In genomic region chr6:10694302-10695085, GRCh38 we compare ENCODE assay signal across 8 cellular contexts. TPM values are rescaled to one million over a fixed set of nuclear protein-coding genes. Genes with fewer than 3 reads are reported as not detected.
DNase-seq lines count a peak whose midpoint lies in the region; ATAC-seq and TF ChIP-seq lines count a peak whose summit lies in the region.

Gene C6orf52 (minus strand): TSS chr6:10694616. CDS start chr6:10687550, 7,066 bp downstream.
Gene PAK1IP1 (plus strand): TSS chr6:10694972. CDS start chr6:10694986, 14 bp downstream.

- ATAC-seq in HG03175 (IDR thresholded peaks at IDR 0.05; ENCODE audit: unreplicated experiment) (peak; percentile 99), WTC11 (peak; percentile 96)

- peaks cover 38% of the 10 kb centered on the region for H3K79me2 ChIP-seq in smooth muscle cell (ENCODE audit: low read depth)

- H2AFZ ChIP-seq in smooth muscle cell (ENCODE audit: low read depth): peak within 1 kb of the TSS; percentile 95

- H3K4me2 ChIP-seq in smooth muscle cell: peak within 1 kb of the TSS; percentile 99

- H3K36me3 Mint-ChIP-seq in WTC11 (peaks cover 24% of the 10 kb centered on the region), immature natural killer cell (peaks cover 10 to 19% (median 12%) of the 10 kb centered on the region in 3 donors)

- POLR2A ChIA-PET in WTC11 (lab: Charles Lee): interaction anchor here (0.5 to 2.3 kb wide), 19 partner anchors 16 to 1379 kb away, joined by 3 to 12 read pairs (median 6); partner anchors contain the start of genes MAK, TMEM14B and TMEM14C

- CTCF ChIA-PET in WTC11 (lab: Charles Lee): interaction anchor here (0.6 to 1.8 kb wide), 11 partner anchors 34 to 440 kb away, joined by 3 to 13 read pairs (median 4); no protein-coding TSS in a partner anchor

- H3K4me3 ChIP-seq in cardiac fibroblast (replicated peaks in 1 of 2; ENCODE audit: low read depth in 2 of 2, low read length in 2 of 2) (peak within 1 kb of the TSS; percentile 88 to 95), smooth muscle cell (peak within 1 kb of the TSS; percentile 85)

- DNase-seq in AG08396 (ENCODE audit: low spot score) (peak; percentile 93), NCI-H2227 treated with DMSO at 0.1 percent for 48 hours (lab: John Stamatoyannopoulos, UW) (peak; percentile 91), WTC11 (ENCODE audit: low spot score) (peak; percentile 88), cardiac fibroblast (ENCODE audit: low read depth in 2 of 2) (peak; percentile 95 to 96), immature natural killer cell (peak; percentile 96 to 97 (median 97)), smooth muscle cell (lab: John Stamatoyannopoulos, UW; ENCODE audit: unreplicated experiment) (peak; percentile 64)

- no peaks in the 10 kb centered on the region for H3K36me3 ChIP-seq in smooth muscle cell (ENCODE audit: low read depth)

- TF ChIP-seq CTCF in WTC11 (IDR thresholded peaks at IDR 0.05) (no peak), cardiac fibroblast (IDR thresholded peaks at IDR 0.05; ENCODE audit: low read depth, low read length) (no peak), smooth muscle cell (IDR thresholded peaks at IDR 0.05; ENCODE audit: borderline replicate concordance, insufficient read depth, poor library complexity, severe bottlenecking) (no peak)

- H3K9me3 ChIP-seq in smooth muscle cell (replicated peaks; ENCODE audit: low read depth): no peaks in the 10 kb centered on the region

- in situ Hi-C loops in GM18951 (cut with MboI; ENCODE audit: low sequenced_read_pairs, unreplicated experiment): no loop called here

- no peaks in the 10 kb centered on the region for H4K20me1 ChIP-seq in smooth muscle cell (ENCODE audit: low read depth)

- WGBS in smooth muscle cell (ENCODE audit: low lambda C conversion rate): 1% methylated on average over 53 of the region's 53 CpGs

- H3K9me3 Mint-ChIP-seq in WTC11 (no peaks in the 10 kb centered on the region), immature natural killer cell (no peaks in the 10 kb centered on the region)

- H3K27me3 Mint-ChIP-seq in WTC11 (ENCODE audit: low read depth) (no peaks in the 10 kb centered on the region), immature natural killer cell (ENCODE audit: low read depth in 3 of 3) (peaks cover 9 to 15% (median 11%) of the 10 kb centered on the region in 3 donors)

- H3K4me1 Mint-ChIP-seq in WTC11 (peaks cover 35% of the 10 kb centered on the region), immature natural killer cell (peaks cover 23 to 47% of the 10 kb centered on the region in 2 donors)

- peak within 1 kb of the TSS; percentile 99 for H3K4me3 Mint-ChIP-seq in WTC11
- H3K4me3 Mint-ChIP-seq in immature natural killer cell: peak within 1 kb of the TSS; percentile 93 to 98 (median 97)

- peak within 1 kb of the TSS; percentile 100 for H3K27ac Mint-ChIP-seq in WTC11
- H3K27ac Mint-ChIP-seq in immature natural killer cell: peak within 1 kb of the TSS; percentile 100

- H3K27ac ChIP-seq in smooth muscle cell (ENCODE audit: low read depth): peak within 1 kb of the TSS; percentile 98

- no peaks in the 10 kb centered on the region for H3K27me3 ChIP-seq in smooth muscle cell (ENCODE audit: low read depth)

- peaks cover 12% of the 10 kb centered on the region for H3F3A ChIP-seq in smooth muscle cell (ENCODE audit: low read depth)

- peaks cover 43% of the 10 kb centered on the region for H3K4me1 ChIP-seq in smooth muscle cell (ENCODE audit: low read depth)

- peak within 1 kb of the TSS; percentile 95 for H3K9ac ChIP-seq in smooth muscle cell (ENCODE audit: low read depth)

- TF ChIP-seq POLR2A in GM18951 (IDR thresholded peaks at IDR 0.05; ENCODE audit: extremely low read depth, insufficient read depth, insufficient read length): peak; percentile 91

TF ChIP-seq in WTC11, 78 proteins besides CTCF, POLR2A, EP300 and RAD21 (continues in another document):
- peak; percentile 78 for TF ChIP-seq SP1 (CRISPR knock-in tag; conservative IDR thresholded peaks at IDR 0.05)
- TF ChIP-seq, protein P1, sequence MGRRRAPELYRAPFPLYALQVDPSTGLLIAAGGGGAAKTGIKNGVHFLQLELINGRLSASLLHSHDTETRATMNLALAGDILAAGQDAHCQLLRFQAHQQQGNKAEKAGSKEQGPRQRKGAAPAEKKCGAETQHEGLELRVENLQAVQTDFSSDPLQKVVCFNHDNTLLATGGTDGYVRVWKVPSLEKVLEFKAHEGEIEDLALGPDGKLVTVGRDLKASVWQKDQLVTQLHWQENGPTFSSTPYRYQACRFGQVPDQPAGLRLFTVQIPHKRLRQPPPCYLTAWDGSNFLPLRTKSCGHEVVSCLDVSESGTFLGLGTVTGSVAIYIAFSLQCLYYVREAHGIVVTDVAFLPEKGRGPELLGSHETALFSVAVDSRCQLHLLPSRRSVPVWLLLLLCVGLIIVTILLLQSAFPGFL (CRISPR knock-in tag; IDR thresholded peaks at IDR 0.05; ENCODE audit: borderline replicate concordance): no peak; the same call in 1 of the 2 replicates
- TF ChIP-seq ZNF263 (CRISPR knock-in tag; IDR thresholded peaks at IDR 0.05; ENCODE audit: low read depth): no peak
- no peak for TF ChIP-seq FOXJ3 (CRISPR knock-in tag; IDR thresholded peaks at IDR 0.05; ENCODE audit: borderline replicate concordance)
- peak; percentile 89 for TF ChIP-seq USF2 (CRISPR knock-in tag; IDR thresholded peaks at IDR 0.05)
- TF ChIP-seq, protein P2, sequence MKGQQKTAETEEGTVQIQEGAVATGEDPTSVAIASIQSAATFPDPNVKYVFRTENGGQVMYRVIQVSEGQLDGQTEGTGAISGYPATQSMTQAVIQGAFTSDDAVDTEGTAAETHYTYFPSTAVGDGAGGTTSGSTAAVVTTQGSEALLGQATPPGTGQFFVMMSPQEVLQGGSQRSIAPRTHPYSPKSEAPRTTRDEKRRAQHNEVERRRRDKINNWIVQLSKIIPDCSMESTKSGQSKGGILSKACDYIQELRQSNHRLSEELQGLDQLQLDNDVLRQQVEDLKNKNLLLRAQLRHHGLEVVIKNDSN (CRISPR knock-in tag; IDR thresholded peaks at IDR 0.05): peak; percentile 78
- no peak for TF ChIP-seq ZMAT4 (CRISPR knock-in tag; IDR thresholded peaks at IDR 0.05)
- no peak for TF ChIP-seq PRDM15 (CRISPR knock-in tag; IDR thresholded peaks at IDR 0.05)
- TF ChIP-seq ZNF232 (CRISPR knock-in tag; IDR thresholded peaks at IDR 0.05): peak; percentile 45
- TF ChIP-seq TEAD1 (CRISPR knock-in tag; IDR thresholded peaks at IDR 0.05): 0 out of 2 replicates have a peak, but pooled peaks have one; percentile 39
- TF ChIP-seq PRRX2 (CRISPR knock-in tag; IDR thresholded peaks at IDR 0.05): no peak
- TF ChIP-seq ESRRA (CRISPR knock-in tag; IDR thresholded peaks at IDR 0.05; ENCODE audit: borderline replicate concordance): 0 out of 2 replicates have a peak, but pooled peaks have one; percentile 39

RNA-seq across cellular contexts. Expression of gene C6orf52, which starts in this region (rescaled TPM):
- total RNA-seq in WTC11 (2021): 0.42 to 1.8 TPM (median 0.50 TPM) in 3 replicates
- polyA plus RNA-seq in immature natural killer cell: 1 to 10 TPM in 2 of 3 donors, not detected in 1; 3.1 to 3.3 TPM
- 2.4 and 6.5 TPM in 2 replicates for total RNA-seq in smooth muscle cell
- 7.7 and 9.5 TPM in 2 replicates for polyA plus RNA-seq in smooth muscle cell

RNA-seq across cellular contexts. Expression of gene PAK1IP1, which starts in this region (rescaled TPM):
- 24.8 to 30.4 TPM (median 24.9 TPM) in 3 replicates for total RNA-seq in WTC11 (2021)
- polyA plus RNA-seq in immature natural killer cell: 10 to 100 TPM in 2 of 3 donors, 1 to 10 TPM in 1; 7.1 to 16.3 (median 10.0) TPM
- total RNA-seq in smooth muscle cell: 20.9 and 23.8 TPM in 2 replicates
- polyA plus RNA-seq in smooth muscle cell: 19.4 and 22.0 TPM in 2 replicates

Comparison
In these comparisons a context has a peak if more than half of its experiments do, and no peak if none do; other contexts are left out.
1. Peak in every context shown above with its lines: DNase-seq, ATAC-seq, H3K4me3 ChIP-seq and H3K27ac ChIP-seq.